Comparison of ENCODE assay signal across 15 cellular contexts in the genomic region with DNA sequence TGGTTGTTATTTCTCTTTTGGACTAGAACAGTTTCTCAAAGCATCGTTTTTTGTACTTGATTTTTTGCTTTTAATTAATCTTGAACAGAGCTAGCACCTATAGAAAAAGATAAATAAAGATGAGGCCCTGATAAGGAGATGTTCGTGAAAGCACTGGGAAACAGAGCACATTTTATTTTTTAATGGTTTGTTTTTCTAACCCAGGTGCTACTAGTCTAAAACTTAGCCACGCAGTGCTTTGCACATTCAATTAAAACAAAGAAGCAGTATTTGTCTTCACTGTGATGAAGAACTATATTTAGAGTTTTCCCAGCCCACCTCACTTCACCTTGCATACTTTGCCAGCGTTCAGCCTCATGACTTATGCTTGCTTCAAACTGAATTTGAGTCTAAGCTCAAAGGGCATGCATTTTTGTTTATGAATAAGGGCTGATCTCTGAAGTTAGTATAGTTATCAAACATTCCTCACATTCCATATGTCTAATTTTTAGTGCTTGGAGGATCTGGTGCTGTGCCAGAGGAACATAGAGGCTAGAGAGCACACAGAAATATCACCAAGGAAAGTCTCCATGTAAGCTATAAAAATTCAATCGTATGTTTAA.
A peak's percentile ranks its signal among the peaks of the same experiment; 100 is the strongest.
DNase-seq lines count a peak whose midpoint lies in the region; ATAC-seq, FAIRE-seq and TF ChIP-seq lines count a peak whose summit lies in the region.
"Had no signal": no experiment of that assay in that cellular context is flagged by ENCODE, and none has a peak within 500 bp of the region (broad histone marks: within the 10 kb centered on the region; RNA-seq: fewer than 3 reads in every experiment).

No MANE protein-coding gene starts in this region.

- DNase-seq in HepG2 (ENCODE audit: low spot score) (peak; percentile 89), right lobe of liver (no peak), SK-N-MC (ENCODE audit: low read depth, low spot score) (peak; percentile 48), foreskin melanocyte (peak; percentile 28), upper lobe of right lung (no peak), NCI-H2107 treated with DMSO at 0.1 percent for 48 hours (lab: John Stamatoyannopoulos, UW; ENCODE audit: unreplicated experiment) (no peak), DMS114 treated with DMSO at 0.1 percent for 48 hours (lab: John Stamatoyannopoulos, UW; ENCODE audit: unreplicated experiment) (no peak)
- DNase-seq: activated CD4-positive, alpha-beta T cell treated with anti-CD3 and anti-CD28 coated beads for 36 hours; activated T-cell treated with anti-CD3 and anti-CD28 coated beads, Interleukin-2, amount 50 U/mL, for 72 hours; amygdala; DMS53; effector CD8-positive, alpha-beta T cell; gastrocnemius medialis; NCI-H1092 treated with DMSO at 0.1 percent for 48 hours had no signal

- 0 out of 4 replicates have a peak, but pooled peaks of 1 of the 2 experiments have one; percentile 26 for TF ChIP-seq EP300 in HepG2 (IDR thresholded peaks at IDR 0.05; ENCODE audit: low read depth in 2 of 2, low read length in 2 of 2)
- no peak for TF ChIP-seq EP300 in HepG2 (CRISPR knock-in tag; IDR thresholded peaks at IDR 0.05; ENCODE audit: borderline replicate concordance)

- no peak for TF ChIP-seq CTCF in HepG2 (CRISPR knock-in tag; IDR thresholded peaks at IDR 0.05)
- no peak for TF ChIP-seq CTCF in right lobe of liver (IDR thresholded peaks at IDR 0.05)
- TF ChIP-seq CTCF in upper lobe of right lung (IDR thresholded peaks at IDR 0.05): no peak

- intact Hi-C loops in HepG2 (cut with micrococcal nuclease; ENCODE audit: unreplicated experiment) (loop anchor here (1.0 kb wide), 1 partner anchor 16 kb away; no protein-coding TSS in a partner anchor), right lobe of liver (cut with DNase I) (no loop called here), upper lobe of right lung (cut with DNase I) (no loop called here)

- POLR2A ChIA-PET in HepG2 (lab: Yijun Ruan, JAX): interaction anchor here (1.0 to 1.4 kb wide), 2 partner anchors 77 to 81 kb away, joined by 3 to 11 read pairs; a partner anchor contains a TSS

- no peak for TF ChIP-seq RAD21 in HepG2 (CRISPR knock-in tag; IDR thresholded peaks at IDR 0.05)

- no peak for TF ChIP-seq POLR2A in HepG2 (IDR thresholded peaks at IDR 0.05; ENCODE audit: insufficient read depth in 1 of 2, low read depth in 2 of 2, low read length in 2 of 2)
- no peak for TF ChIP-seq POLR2A in right lobe of liver (IDR thresholded peaks at IDR 0.05)

- H3K9me3 ChIP-seq in HepG2 (ENCODE audit: low read length) (no peaks in the 10 kb centered on the region), right lobe of liver (no peaks in the 10 kb centered on the region), SK-N-MC (ENCODE audit: low read depth, low read length) (no peaks in the 10 kb centered on the region), upper lobe of right lung (no peaks in the 10 kb centered on the region)
- H3K9me3 ChIP-seq: gastrocnemius medialis had no signal

- no peaks in the 10 kb centered on the region; a peak in 1 of 5 replicates for H3K36me3 ChIP-seq in HepG2 (replicated peaks in 1 of 2; ENCODE audit: control insufficient read depth in 1 of 2, insufficient read depth in 2 of 2, low read length in 2 of 2)
- no peaks in the 10 kb centered on the region for H3K36me3 ChIP-seq in right lobe of liver
- no peaks in the 10 kb centered on the region for H3K36me3 ChIP-seq in SK-N-MC (ENCODE audit: insufficient read depth, low read length)
- no peaks in the 10 kb centered on the region for H3K36me3 ChIP-seq in upper lobe of right lung
- H3K36me3 ChIP-seq: gastrocnemius medialis had no signal

- H4K20me1 ChIP-seq in HepG2 (ENCODE audit: insufficient read depth, low read length): 0 out of 2 replicates have a peak, but pooled peaks cover 6% of the 10 kb centered on the region

- H3K9ac ChIP-seq in HepG2 (ENCODE audit: insufficient read depth, low read depth, low read length) (peak overlapping the region; percentile 53), SK-N-MC (ENCODE audit: insufficient read length) (no peak overlapping the region)

- H3K4me1 ChIP-seq in HepG2 (ENCODE audit: insufficient read depth, low read length): peaks cover 63% of the 10 kb centered on the region
- H3K4me1 ChIP-seq in right lobe of liver: peaks cover 0 to 30% (median 9%) of the 10 kb centered on the region in 4 donors
- H3K4me1 ChIP-seq in upper lobe of right lung: peaks cover 15% of the 10 kb centered on the region

- CTCF ChIA-PET in HepG2 (lab: Yijun Ruan, JAX; ENCODE audit: low intra/inter-chr PET ratio, low total read pairs): no interaction called here

- no peak overlapping the region for H2AFZ ChIP-seq in HepG2 (ENCODE audit: low read length)

- BruUV-seq in HepG2 (replicated peaks; lab: Mats Ljungman, UMichigan): no TSS peak

- peak overlapping the region; percentile 41 for H3K4me2 ChIP-seq in HepG2 (ENCODE audit: low read depth, low read length)

- in situ Hi-C loops in HepG2 (cut with HindIII; ENCODE audit: extremely low pct_ligation_motif_present, low pct_unique_long_range_greater_than_20kb): no loop called here

- H3K27ac ChIP-seq in HepG2 (ENCODE audit: extremely low read length, insufficient read depth, low read length): peak overlapping the region; percentile 64
- no peak overlapping the region for H3K27ac ChIP-seq in right lobe of liver
- H3K27ac ChIP-seq in SK-N-MC: peak overlapping the region; percentile 5; the same call in 1 of the 2 replicates
- no peak overlapping the region for H3K27ac ChIP-seq in upper lobe of right lung
- H3K27ac ChIP-seq: gastrocnemius medialis had no signal

- peaks cover 87% of the 10 kb centered on the region for H3K79me2 ChIP-seq in HepG2 (ENCODE audit: insufficient read depth, low read length)

- ATAC-seq in HepG2 (peak; percentile 73), right lobe of liver (no peak), upper lobe of right lung (peak; percentile 24), GM18907 (IDR thresholded peaks at IDR 0.05; ENCODE audit: unreplicated experiment) (no peak)
- ATAC-seq: activated CD4-positive, alpha-beta T cell treated with anti-CD3 and anti-CD28 coated beads for 36 hours; activated T-cell treated with anti-CD3 and anti-CD28 coated beads, Interleukin-2, amount 50 U/mL, for 72 hours; gastrocnemius medialis had no signal

- 15% methylated on average over 5 of the region's 5 CpGs for WGBS in HepG2 (ENCODE audit: low lambda C conversion rate)
- 46% methylated on average over 5 of the region's 5 CpGs for WGBS in right lobe of liver (ENCODE audit: insufficient coverage, low coverage, low lambda C conversion rate, missing lambda C conversion rate)

- peak; percentile 40 for FAIRE-seq in HepG2 (lab: Jason Lieb, UNC)

- H3K27me3 ChIP-seq in HepG2 (ENCODE audit: control insufficient read depth in 1 of 2, insufficient read depth in 2 of 2, low read length in 2 of 2) (no peaks in the 10 kb centered on the region), right lobe of liver (no peaks in the 10 kb centered on the region), upper lobe of right lung (no peaks in the 10 kb centered on the region)
- H3K27me3 ChIP-seq: gastrocnemius medialis had no signal

- no peak overlapping the region; a peak in 1 of 6 replicates for H3K4me3 ChIP-seq in HepG2 (replicated peaks in 1 of 3; ENCODE audit: insufficient read depth in 1 of 3, low read depth in 2 of 3, low read length in 3 of 3)
- H3K4me3 ChIP-seq in right lobe of liver: no peak overlapping the region
- peak overlapping the region; percentile 42 for H3K4me3 ChIP-seq in SK-N-MC
- no peak overlapping the region for H3K4me3 ChIP-seq in upper lobe of right lung
- H3K4me3 ChIP-seq: gastrocnemius medialis had no signal

TF ChIP-seq in HepG2, 621 proteins besides CTCF, POLR2A, EP300 and RAD21 (continues in another document):
- TF ChIP-seq ZNF264 (CRISPR knock-in tag; IDR thresholded peaks at IDR 0.05) (no peak), ZNF124 (CRISPR knock-in tag; IDR thresholded peaks at IDR 0.05) (no peak), SOX13 (IDR thresholded peaks at IDR 0.05) (no peak), SOX13 (CRISPR knock-in tag; conservative IDR thresholded peaks at IDR 0.05 in 1 of 2, IDR thresholded peaks at IDR 0.05 in 1 of 2) (peak in 1 of 2 experiments; percentile 54; a peak in 1 of 4 replicates), ZNF772 (CRISPR knock-in tag; IDR thresholded peaks at IDR 0.05) (no peak), ZMYM4 (CRISPR knock-in tag; IDR thresholded peaks at IDR 0.05) (no peak), SATB2 (CRISPR knock-in tag; IDR thresholded peaks at IDR 0.05) (no peak), HNRNPH1 (optimal IDR thresholded peaks at IDR 0.05; ENCODE audit: low read depth, low read length) (no peak), ZNF343 (CRISPR knock-in tag; IDR thresholded peaks at IDR 0.05) (no peak), REL (CRISPR knock-in tag; conservative IDR thresholded peaks at IDR 0.05) (no peak), LCORL (IDR thresholded peaks at IDR 0.05) (peak; percentile 25; the same call in 1 of the 2 replicates), LCORL (CRISPR knock-in tag; IDR thresholded peaks at IDR 0.05) (no peak), GABPA (IDR thresholded peaks at IDR 0.05; ENCODE audit: low read depth, low read length) (no peak), GABPA (CRISPR knock-in tag; IDR thresholded peaks at IDR 0.05; ENCODE audit: low read depth) (0 out of 2 replicates have a peak, but pooled peaks have one; percentile 25)
- TF ChIP-seq, protein P1, sequence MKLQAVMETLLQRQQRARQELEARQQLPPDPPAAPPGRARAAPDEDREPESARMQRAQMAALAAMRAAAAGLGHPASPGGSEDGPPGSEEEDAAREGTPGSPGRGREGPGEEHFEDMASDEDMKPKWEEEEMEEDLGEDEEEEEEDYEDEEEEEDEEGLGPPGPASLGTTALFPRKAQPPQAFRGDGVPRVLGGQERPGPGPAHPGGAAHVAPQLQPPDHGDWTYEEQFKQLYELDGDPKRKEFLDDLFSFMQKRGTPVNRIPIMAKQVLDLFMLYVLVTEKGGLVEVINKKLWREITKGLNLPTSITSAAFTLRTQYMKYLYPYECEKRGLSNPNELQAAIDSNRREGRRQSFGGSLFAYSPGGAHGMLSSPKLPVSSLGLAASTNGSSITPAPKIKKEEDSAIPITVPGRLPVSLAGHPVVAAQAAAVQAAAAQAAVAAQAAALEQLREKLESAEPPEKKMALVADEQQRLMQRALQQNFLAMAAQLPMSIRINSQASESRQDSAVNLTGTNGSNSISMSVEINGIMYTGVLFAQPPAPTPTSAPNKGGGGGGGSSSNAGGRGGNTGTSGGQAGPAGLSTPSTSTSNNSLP (IDR thresholded peaks at IDR 0.05; ENCODE audit: low read depth, low read length): peak; percentile 90
- TF ChIP-seq, protein P2, sequence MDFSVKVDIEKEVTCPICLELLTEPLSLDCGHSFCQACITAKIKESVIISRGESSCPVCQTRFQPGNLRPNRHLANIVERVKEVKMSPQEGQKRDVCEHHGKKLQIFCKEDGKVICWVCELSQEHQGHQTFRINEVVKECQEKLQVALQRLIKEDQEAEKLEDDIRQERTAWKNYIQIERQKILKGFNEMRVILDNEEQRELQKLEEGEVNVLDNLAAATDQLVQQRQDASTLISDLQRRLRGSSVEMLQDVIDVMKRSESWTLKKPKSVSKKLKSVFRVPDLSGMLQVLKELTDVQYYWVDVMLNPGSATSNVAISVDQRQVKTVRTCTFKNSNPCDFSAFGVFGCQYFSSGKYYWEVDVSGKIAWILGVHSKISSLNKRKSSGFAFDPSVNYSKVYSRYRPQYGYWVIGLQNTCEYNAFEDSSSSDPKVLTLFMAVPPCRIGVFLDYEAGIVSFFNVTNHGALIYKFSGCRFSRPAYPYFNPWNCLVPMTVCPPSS (IDR thresholded peaks at IDR 0.05): no peak

Comparison
In these comparisons a context has a peak if more than half of its experiments do, and no peak if none do; other contexts are left out.
1. ATAC-seq: peak in HepG2 (single experiment) and upper lobe of right lung (single experiment); none in right lobe of liver (0 of 4) and GM18907 (single experiment).
2. DNase-seq: peak in HepG2 (single experiment), SK-N-MC (single experiment) and foreskin melanocyte (single experiment); none in right lobe of liver (0 of 3), upper lobe of right lung (single experiment), NCI-H2107 treated with DMSO at 0.1 percent for 48 hours (single experiment) and DMS114 treated with DMSO at 0.1 percent for 48 hours (single experiment).
3. H3K27ac ChIP-seq: peak in HepG2 (single experiment) and SK-N-MC (single experiment); none in right lobe of liver (0 of 3) and upper lobe of right lung (single experiment).